ENCODE assay signal across 27 cellular contexts in the genomic region with DNA sequence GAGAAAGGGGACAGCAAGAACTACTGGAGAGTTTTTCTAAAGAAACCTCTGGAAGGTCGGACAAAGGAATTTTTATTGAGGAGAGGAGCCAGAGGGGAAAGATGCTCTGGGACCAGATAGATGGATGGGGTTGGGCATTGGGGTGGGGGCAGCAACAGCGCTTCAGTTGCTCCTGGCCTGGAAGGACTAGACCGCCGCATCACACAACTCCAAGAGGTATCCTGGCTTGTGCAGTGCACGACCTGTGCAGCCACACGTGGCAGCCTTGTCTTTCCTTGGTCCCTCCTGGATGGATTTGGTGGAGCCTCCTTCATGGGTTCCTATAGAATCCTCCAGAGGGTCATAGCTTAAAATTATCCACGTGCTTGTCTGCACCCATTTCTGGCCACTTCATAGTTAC. TPM values are rescaled to one million over a fixed set of nuclear protein-coding genes. Genes with fewer than 3 reads are reported as not detected.
DNase-seq lines count a peak whose midpoint lies in the region; ATAC-seq and TF ChIP-seq lines count a peak whose summit lies in the region.
"Had no signal": no experiment of that assay in that cellular context is flagged by ENCODE, and none has a peak within 500 bp of the region (broad histone marks: within the 10 kb centered on the region; RNA-seq: fewer than 3 reads in every experiment).

No MANE protein-coding gene starts in this region.

- H3K27me3 ChIP-seq in IMR-90 (ENCODE audit: control insufficient read depth, insufficient read depth, low read length), result peaks cover 10% of the 10 kb centered on the region
- H3K27me3 ChIP-seq in mammary epithelial cell (ENCODE audit: insufficient read depth, low read length), result no peaks in the 10 kb centered on the region
- no peaks in the 10 kb centered on the region for H3K27me3 ChIP-seq in smooth muscle cell (ENCODE audit: low read depth)
- no peaks in the 10 kb centered on the region for H3K27me3 ChIP-seq in adrenal gland
- no peaks in the 10 kb centered on the region for H3K27me3 ChIP-seq in effector memory CD4-positive, alpha-beta T cell (replicated peaks; ENCODE audit: control insufficient read depth, insufficient read depth, low read length, poor library complexity, severe bottlenecking)
- H3K27me3 ChIP-seq: esophagus squamous epithelium, MG63, thyroid gland had no signal

- TF ChIP-seq POLR2A in IMR-90 (IDR thresholded peaks at IDR 0.05; ENCODE audit: low read depth, low read length) (no peak), adrenal gland (IDR thresholded peaks at IDR 0.05) (no peak)

- H3K4me3 Mint-ChIP-seq in nephron, result peak overlapping the region in 2 of 3 experiments; percentile 26 to 63
- H3K4me3 Mint-ChIP-seq: activated naive CD8-positive, alpha-beta T cell treated with anti-CD3 and anti-CD28 coated beads, Interleukin-2, amount 10 ng/mL, durations not matched to agents 7 days and 5 days; CD4-positive, alpha-beta memory T cell; endodermal cell; HFFc6; stimulated activated naive CD8-positive, alpha-beta T cell treated with anti-CD3 and anti-CD28 coated beads, Interleukin-15, Interleukin-2, amounts not matched to agents 100 ng/mL and 50 ng/mL, for 24 hours had no signal

- TF ChIP-seq CTCF in IMR-90 (conservative IDR thresholded peaks at IDR 0.05; ENCODE audit: low read depth, low read length) (no peak), mammary epithelial cell (conservative IDR thresholded peaks at IDR 0.05 in 1 of 2, IDR thresholded peaks at IDR 0.05 in 1 of 2; ENCODE audit: extremely low read depth in 1 of 2, insufficient read depth in 1 of 2, low read depth in 1 of 2, low read length in 2 of 2) (no peak), nephron (IDR thresholded peaks at IDR 0.05; ENCODE audit: unreplicated experiment in 3 of 3) (no peak), smooth muscle cell (IDR thresholded peaks at IDR 0.05; ENCODE audit: borderline replicate concordance, insufficient read depth, poor library complexity, severe bottlenecking) (no peak), adrenal gland (IDR thresholded peaks at IDR 0.05) (no peak)

- 94% methylated on average over 3 of the region's 7 CpGs; no CpG with 5 or more reads in 1 of the 2 experiments for WGBS in IMR-90 (ENCODE audit: extremely low coverage in 2 of 2, insufficient read length in 1 of 2), 2 experiments
- WGBS in mammary epithelial cell (ENCODE audit: low coverage, missing lambda C conversion rate), result 31% methylated on average over 5 of the region's 7 CpGs
- WGBS in smooth muscle cell (ENCODE audit: low lambda C conversion rate), result 66% methylated on average over 7 of the region's 7 CpGs
- 66 to 82% (median 77%) methylated on average over 6 to 7 of the region's 7 CpGs for WGBS in adrenal gland, 4 donors

- peak overlapping the region in 1 of 2 experiments; percentile 78; a peak in 1 of 4 replicates for H4K8ac ChIP-seq in IMR-90 (ENCODE audit: low read depth in 2 of 2, low read length in 2 of 2)

- DNase-seq in IMR-90 (no peak), mammary epithelial cell (no peak), smooth muscle cell (lab: John Stamatoyannopoulos, UW; ENCODE audit: unreplicated experiment) (no peak), adrenal gland (no peak)
- DNase-seq in effector memory CD4-positive, alpha-beta T cell, result no peak
- DNase-seq: activated CD4-positive, alpha-beta T cell treated with anti-CD3 and anti-CD28 coated beads, Interleukin-2, amount 50 U/mL, for 1 hour; activated naive CD8-positive, alpha-beta T cell treated with anti-CD3 and anti-CD28 coated beads, Interleukin-2, amount 10 ng/mL, durations not matched to agents 7 days and 5 days; CD4-positive, alpha-beta memory T cell; esophagus squamous epithelium; kidney; NCI-H1417; NCI-H2081; NCI-H345; NCI-H774; RPMI8226; stimulated activated CD4-positive, alpha-beta T cell treated with anti-CD3 and anti-CD28 coated beads, Interleukin-15, amount 100 ng/mL, for 24 hours; thyroid gland; WERI-Rb-1 had no signal

- peaks cover 91% of the 10 kb centered on the region for H3K4me1 Mint-ChIP-seq in nephron
- H3K4me1 Mint-ChIP-seq: CD4-positive, alpha-beta memory T cell had no signal

- no peak overlapping the region for H2AK9ac ChIP-seq in IMR-90 (replicated peaks; ENCODE audit: low read depth, low read length, poor library complexity)

- no peak for TF ChIP-seq RAD21 in IMR-90 (IDR thresholded peaks at IDR 0.05; ENCODE audit: low read length)

- H3K4me3 ChIP-seq in IMR-90 (ENCODE audit: insufficient read depth, low read depth, low read length) (no peak overlapping the region), mammary epithelial cell (replicated peaks in 1 of 3; ENCODE audit: insufficient read depth in 1 of 3, low read depth in 2 of 3, low read length in 3 of 3) (no peak overlapping the region), smooth muscle cell (no peak overlapping the region), adrenal gland (no peak overlapping the region)
- no peak overlapping the region for H3K4me3 ChIP-seq in effector memory CD4-positive, alpha-beta T cell (ENCODE audit: insufficient read depth, low read depth, low read length, poor library complexity, severe bottlenecking)
- H3K4me3 ChIP-seq: esophagus squamous epithelium, K562, MG63, thyroid gland had no signal

- POLR2A ChIA-PET in IMR-90 (lab: Charles Lee; ENCODE audit: unreplicated experiment), result no interaction called here

- CTCF ChIA-PET in IMR-90 (lab: Yijun Ruan, JAX), result interaction anchor here (0.6 to 3.7 kb wide), 7 partner anchors 16 to 157 kb away, joined by 3 to 15 read pairs (median 4); a partner anchor contains a TSS
- CTCF ChIA-PET in mammary epithelial cell (lab: Charles Lee; ENCODE audit: low non-redundant PET), result no interaction called here

- H3K27ac Mint-ChIP-seq in nephron, result peak overlapping the region; percentile 83 to 98 (median 95)
- H3K27ac Mint-ChIP-seq: activated naive CD8-positive, alpha-beta T cell treated with anti-CD3 and anti-CD28 coated beads, Interleukin-2, amount 10 ng/mL, durations not matched to agents 7 days and 5 days; activated T-helper 2 cell treated with anti-CD3 and anti-CD28 coated beads, Interferon-gamma antibody, Interleukin-2, Interleukin-4, amounts not matched to agents 10 μg/mL and 5 μg/mL and 100 μg/mL, durations not matched to agents 14 hours and 24 hours and 36 hours; endodermal cell; HFFc6; stimulated activated naive CD8-positive, alpha-beta T cell treated with anti-CD3 and anti-CD28 coated beads, Interleukin-15, Interleukin-2, amounts not matched to agents 100 ng/mL and 50 ng/mL, for 24 hours had no signal

- H3K27ac ChIP-seq in IMR-90 (ENCODE audit: insufficient read depth, low read length) (peak overlapping the region; percentile 92), mammary epithelial cell (ENCODE audit: insufficient read depth, low read depth, low read length) (no peak overlapping the region), smooth muscle cell (ENCODE audit: low read depth) (peak overlapping the region; percentile 28), adrenal gland (peak overlapping the region in 2 of 5 donors; percentile 30 to 70)
- no peak overlapping the region for H3K27ac ChIP-seq in effector memory CD4-positive, alpha-beta T cell (ENCODE audit: insufficient read depth, low read length, poor library complexity, severe bottlenecking)
- H3K27ac ChIP-seq: thyroid gland, WERI-Rb-1 had no signal

- H3K36me3 Mint-ChIP-seq in nephron (ENCODE audit: low read depth), result no peaks in the 10 kb centered on the region
- H3K36me3 Mint-ChIP-seq: activated naive CD8-positive, alpha-beta T cell treated with anti-CD3 and anti-CD28 coated beads, Interleukin-2, amount 10 ng/mL, durations not matched to agents 7 days and 5 days; CD4-positive, alpha-beta memory T cell had no signal

- H3K4me1 ChIP-seq in IMR-90 (ENCODE audit: control insufficient read depth, insufficient read depth, low read length), result peaks cover 44% of the 10 kb centered on the region
- peaks cover 9% of the 10 kb centered on the region for H3K4me1 ChIP-seq in mammary epithelial cell (ENCODE audit: insufficient read depth, low read length)
- H3K4me1 ChIP-seq in smooth muscle cell (ENCODE audit: low read depth), result peaks cover 36% of the 10 kb centered on the region
- peaks cover 0 to 26% of the 10 kb centered on the region in 2 donors for H3K4me1 ChIP-seq in adrenal gland (replicated peaks in 1 of 2)
- no peaks in the 10 kb centered on the region for H3K4me1 ChIP-seq in effector memory CD4-positive, alpha-beta T cell (ENCODE audit: control insufficient read depth, insufficient read depth, low read length, poor library complexity, severe bottlenecking)

- no peaks in the 10 kb centered on the region for H3K79me2 ChIP-seq in mammary epithelial cell (ENCODE audit: insufficient read depth, low read length)
- H3K79me2 ChIP-seq in smooth muscle cell (ENCODE audit: low read depth), result no peaks in the 10 kb centered on the region

- H3K9me3 Mint-ChIP-seq in nephron, result no peaks in the 10 kb centered on the region
- H3K9me3 Mint-ChIP-seq: activated naive CD8-positive, alpha-beta T cell treated with anti-CD3 and anti-CD28 coated beads, Interleukin-2, amount 10 ng/mL, durations not matched to agents 7 days and 5 days; activated T-helper 2 cell treated with anti-CD3 and anti-CD28 coated beads, Interferon-gamma antibody, Interleukin-2, Interleukin-4, amounts not matched to agents 10 μg/mL and 5 μg/mL and 100 μg/mL, durations not matched to agents 14 hours and 24 hours and 36 hours; HFFc6; stimulated activated naive CD8-positive, alpha-beta T cell treated with anti-CD3 and anti-CD28 coated beads, Interleukin-15, Interleukin-2, amounts not matched to agents 100 ng/mL and 50 ng/mL, for 24 hours had no signal

- dilution Hi-C loops in IMR-90 (cut with HindIII; ENCODE audit: low sequenced_read_pairs, unreplicated experiment) (no loop called here), mammary epithelial cell (cut with HindIII; ENCODE audit: low sequenced_read_pairs) (no loop called here)

- H3K27me3 Mint-ChIP-seq in nephron (ENCODE audit: low read depth), result no peaks in the 10 kb centered on the region

- H2BK5ac ChIP-seq in IMR-90 (ENCODE audit: low read depth, low read length, poor library complexity, severe bottlenecking), result peak overlapping the region; percentile 29

- H3K79me1 ChIP-seq in IMR-90 (ENCODE audit: low read depth in 1 of 2, low read length in 2 of 2), result no peaks in the 10 kb centered on the region

- in situ Hi-C loops in IMR-90 (cut with MboI; ENCODE audit: low sequenced_read_pairs) (no loop called here), mammary epithelial cell (cut with MboI; ENCODE audit: low sequenced_read_pairs in 2 of 2) (no loop called here)

- peak overlapping the region; percentile 49; the same call in 1 of the 2 replicates for H3K18ac ChIP-seq in IMR-90 (ENCODE audit: low read depth, low read length)

- peak overlapping the region; percentile 68; the same call in 1 of the 2 replicates for H2AK5ac ChIP-seq in IMR-90 (ENCODE audit: low read depth, low read length)

- H3F3A ChIP-seq in smooth muscle cell (ENCODE audit: low read depth), result peaks cover 3% of the 10 kb centered on the region

- H4K5ac ChIP-seq in IMR-90 (ENCODE audit: low read depth, low read length), result peak overlapping the region; percentile 38; the same call in 1 of the 2 replicates

- no peaks in the 10 kb centered on the region for H3K9me3 ChIP-seq in IMR-90 (ENCODE audit: control insufficient read depth, insufficient read depth, low read length)
- no peaks in the 10 kb centered on the region for H3K9me3 ChIP-seq in mammary epithelial cell (replicated peaks; ENCODE audit: insufficient read depth, low read length)
- no peaks in the 10 kb centered on the region for H3K9me3 ChIP-seq in smooth muscle cell (replicated peaks; ENCODE audit: low read depth)
- H3K9me3 ChIP-seq in adrenal gland (replicated peaks in 1 of 3), result no peaks in the 10 kb centered on the region
- H3K9me3 ChIP-seq in effector memory CD4-positive, alpha-beta T cell (ENCODE audit: control insufficient read depth, low read length), result no peaks in the 10 kb centered on the region
- H3K9me3 ChIP-seq: esophagus squamous epithelium, MG63, thyroid gland had no signal

- peaks cover 19% of the 10 kb centered on the region for H3K9me1 ChIP-seq in IMR-90 (ENCODE audit: insufficient read depth, low read length)

- peak overlapping the region; percentile 94 for H2BK120ac ChIP-seq in IMR-90 (ENCODE audit: low read depth, low read length)

- BruUV-seq in IMR-90 (replicated peaks; lab: Mats Ljungman, UMichigan), result no TSS peak
- BruUV-seq in mammary epithelial cell (replicated peaks; lab: Mats Ljungman, UMichigan), result no TSS peak

- H2BK15ac ChIP-seq in IMR-90 (ENCODE audit: low read depth, low read length), result no peak overlapping the region

- H3K23ac ChIP-seq in IMR-90 (ENCODE audit: low read depth, low read length), result peak overlapping the region; percentile 34; the same call in 1 of the 2 replicates

- H3K36me3 ChIP-seq in IMR-90 (ENCODE audit: control insufficient read depth, insufficient read depth, low read length) (no peaks in the 10 kb centered on the region), mammary epithelial cell (ENCODE audit: insufficient read depth, low read length) (no peaks in the 10 kb centered on the region), smooth muscle cell (ENCODE audit: low read depth) (no peaks in the 10 kb centered on the region), adrenal gland (replicated peaks in 1 of 2) (no peaks in the 10 kb centered on the region)
- no peaks in the 10 kb centered on the region for H3K36me3 ChIP-seq in effector memory CD4-positive, alpha-beta T cell (ENCODE audit: control insufficient read depth, insufficient read depth, low read length)
- H3K36me3 ChIP-seq: esophagus squamous epithelium, MG63, thyroid gland, WERI-Rb-1 had no signal

- peak overlapping the region; percentile 23; the same call in 1 of the 2 replicates for H3K4me2 ChIP-seq in IMR-90 (ENCODE audit: low read depth, low read length)
- peak overlapping the region; percentile 7 for H3K4me2 ChIP-seq in mammary epithelial cell (ENCODE audit: insufficient read depth, low read depth, low read length)
- H3K4me2 ChIP-seq in smooth muscle cell, result peak overlapping the region; percentile 50

- no peak overlapping the region; the same call in 1 of the 2 replicates for H3K9ac ChIP-seq in IMR-90 (ENCODE audit: low read depth, low read length)
- H3K9ac ChIP-seq in mammary epithelial cell (ENCODE audit: insufficient read depth, low read length), result no peak overlapping the region
- no peak overlapping the region for H3K9ac ChIP-seq in smooth muscle cell (ENCODE audit: low read depth)

- peak overlapping the region; percentile 50 for H2BK20ac ChIP-seq in IMR-90 (ENCODE audit: low read depth, low read length)

- intact Hi-C loops in IMR-90 (cut with micrococcal nuclease), result loop anchor here (2.0 kb wide), 1 partner anchor 120 kb away; no protein-coding TSS in a partner anchor
- intact Hi-C loops in mammary epithelial cell (cut with micrococcal nuclease), result no loop called here
- intact Hi-C loops in adrenal gland (cut with DNase I), result no loop called here

- H3K56ac ChIP-seq in IMR-90 (ENCODE audit: extremely low read depth, insufficient read depth, low read length), result peak overlapping the region; percentile 18; the same call in 1 of the 2 replicates

- H4K20me1 ChIP-seq in IMR-90 (ENCODE audit: insufficient read depth, low read length) (peaks cover 4% of the 10 kb centered on the region; the same call in 1 of the 2 replicates), mammary epithelial cell (ENCODE audit: insufficient read depth, low read length) (no peaks in the 10 kb centered on the region), smooth muscle cell (ENCODE audit: low read depth) (no peaks in the 10 kb centered on the region)

- ATAC-seq in IMR-90 (ENCODE audit: low read depth) (peak; percentile 6), GM21825 (IDR thresholded peaks at IDR 0.05; ENCODE audit: unreplicated experiment) (no peak), HG02623 (IDR thresholded peaks at IDR 0.05; ENCODE audit: unreplicated experiment) (no peak)
- ATAC-seq: K562 had no signal

- H2AFZ ChIP-seq in IMR-90 (replicated peaks; ENCODE audit: low read length, poor library complexity) (no peak overlapping the region), mammary epithelial cell (ENCODE audit: low read depth, low read length) (no peak overlapping the region), smooth muscle cell (ENCODE audit: low read depth) (no peak overlapping the region)

- peak overlapping the region; percentile 16; the same call in 1 of the 2 replicates for H3K14ac ChIP-seq in IMR-90 (replicated peaks; ENCODE audit: low read depth, low read length)

- peak overlapping the region; percentile 57 for H4K91ac ChIP-seq in IMR-90 (ENCODE audit: insufficient read depth, low read depth, low read length)

- peak overlapping the region; percentile 76 for H3K4ac ChIP-seq in IMR-90 (ENCODE audit: low read depth, low read length)

RNA-seq across cellular contexts. Expression of a gene that starts 23.0 kb away (rescaled TPM):
- total RNA-seq in IMR-90 (2012; rRNA removed), result 10.6 and 16.4 TPM in 2 replicates
- 18.3 and 19.4 TPM in 2 replicates for polyA plus RNA-seq in IMR-90 (2012; rRNA removed)
- 19.1 and 19.8 TPM in 2 replicates for polyA plus RNA-seq in IMR-90 (2012; cell fraction: cytosol; rRNA removed)
- polyA plus RNA-seq in IMR-90 (2012; cell fraction: nucleus; rRNA removed; ENCODE audit: low replicate concordance), result 6.1 and 8.7 TPM in 2 replicates
- total RNA-seq in mammary epithelial cell, result 10 to 100 TPM; 19.0 to 27.8 TPM
- polyA plus RNA-seq in mammary epithelial cell, result 14.3 TPM
- polyA minus RNA-seq in mammary epithelial cell, result 4.4 TPM
- total RNA-seq in smooth muscle cell, result 37.0 and 44.8 TPM in 2 replicates
- 52.7 and 59.8 TPM in 2 replicates for polyA plus RNA-seq in smooth muscle cell
- total RNA-seq in adrenal gland, result 10 to 100 TPM; 23.7 to 69.1 (median 36.3) TPM
- polyA plus RNA-seq in adrenal gland, result 10 to 100 TPM; 22.1 to 40.5 (median 24.2) TPM

Comparison
In these comparisons a context has a peak if more than half of its experiments do, and no peak if none do; other contexts are left out.
1. H3K27ac ChIP-seq: peak in IMR-90 (single experiment) and smooth muscle cell (single experiment); none in mammary epithelial cell (single experiment) and effector memory CD4-positive, alpha-beta T cell (single experiment).
2. Peak in every context shown above with its lines, with median percentiles within 50 percentile points of each other: H3K4me2 ChIP-seq.